ENCODE assay signal across 13 cellular contexts in the genomic region with DNA sequence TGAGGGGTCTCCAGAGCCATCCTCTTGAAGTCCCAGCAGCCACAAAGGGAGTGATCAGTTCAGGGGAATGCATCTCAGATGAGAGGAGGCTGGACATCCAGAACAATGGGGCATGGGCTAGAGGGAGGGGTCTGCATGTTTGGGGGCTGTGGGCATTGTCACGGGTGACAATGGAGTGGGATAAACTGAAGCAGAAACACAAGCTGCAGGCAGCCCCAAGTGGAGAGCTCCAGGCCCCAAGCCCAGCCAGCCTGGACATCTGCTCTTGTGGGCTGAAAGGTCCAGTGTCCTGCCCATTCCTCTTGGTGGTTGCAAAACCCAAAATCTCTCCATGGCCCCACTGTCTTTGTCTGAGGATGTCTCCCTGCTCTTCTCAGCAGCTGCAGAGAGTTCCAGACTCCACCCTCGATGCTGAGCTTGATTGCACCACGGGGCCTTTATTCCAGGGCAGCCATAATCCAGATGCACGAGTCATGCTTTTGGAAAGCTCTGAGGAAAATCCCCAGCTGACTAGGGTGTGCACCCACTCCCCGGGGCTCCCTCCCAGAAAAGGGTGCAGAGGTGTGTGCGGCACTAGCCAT.
A peak's percentile ranks its signal among the peaks of the same experiment; 100 is the strongest.
DNase-seq lines count a peak whose midpoint lies in the region; ATAC-seq, FAIRE-seq and TF ChIP-seq lines count a peak whose summit lies in the region.
"Had no signal": no experiment of that assay in that cellular context is flagged by ENCODE, and none has a peak within 500 bp of the region (broad histone marks: within the 10 kb centered on the region; RNA-seq: fewer than 3 reads in every experiment).

No MANE protein-coding gene starts in this region.

- H2BK12ac ChIP-seq in neuronal stem cell (ENCODE audit: low read length), result no peak overlapping the region

- no peak overlapping the region for H2BK120ac ChIP-seq in neuronal stem cell (ENCODE audit: low read depth, low read length)

- H3K23ac ChIP-seq in neuronal stem cell (ENCODE audit: low read depth, low read length, poor library complexity), result no peak overlapping the region

- no peak overlapping the region for H3K9ac ChIP-seq in neuronal stem cell (ENCODE audit: low read depth, low read length, poor library complexity)

- peak overlapping the region; percentile 1 for H2BK15ac ChIP-seq in neuronal stem cell (ENCODE audit: low read length)

- POLR2A ChIA-PET in A549 (lab: Yijun Ruan, JAX), result no interaction called here

- H3K18ac ChIP-seq in neuronal stem cell (ENCODE audit: low read length), result peak overlapping the region; percentile 57

- H4K91ac ChIP-seq in neuronal stem cell (ENCODE audit: low read depth, low read length, poor library complexity), result no peak overlapping the region

- H3K79me1 ChIP-seq in neuronal stem cell (ENCODE audit: low read depth, low read length), result no peaks in the 10 kb centered on the region

- TF ChIP-seq CTCF in A549 (IDR thresholded peaks at IDR 0.05), result no peak
- no peak for TF ChIP-seq CTCF in RWPE2 (IDR thresholded peaks at IDR 0.05; ENCODE audit: poor library complexity, severe bottlenecking)
- TF ChIP-seq CTCF in fibroblast of the aortic adventitia (IDR thresholded peaks at IDR 0.05; ENCODE audit: insufficient read depth, low read length), result no peak

- DNase-seq in A549 (ENCODE audit: low read depth in 1 of 2, low spot score in 1 of 2) (peak in 1 of 2 experiments; percentile 8), RWPE2 (ENCODE audit: low spot score) (no peak), fibroblast of the aortic adventitia (ENCODE audit: low read depth) (peak; percentile 88), neuronal stem cell (ENCODE audit: low spot score) (no peak), NCI-H345 treated with DMSO at 0.1 percent for 48 hours (lab: John Stamatoyannopoulos, UW; ENCODE audit: unreplicated experiment) (no peak), DMS153 treated with DMSO at 0.1 percent for 48 hours (lab: John Stamatoyannopoulos, UW; ENCODE audit: unreplicated experiment) (no peak)
- DNase-seq: activated CD8-positive, alpha-beta memory T cell treated with anti-CD3 and anti-CD28 coated beads for 24 hours; NCI-H2081; SHP77; testis had no signal

- H3K9me3 ChIP-seq in A549 (no peaks in the 10 kb centered on the region), RWPE2 (ENCODE audit: severe bottlenecking) (no peaks in the 10 kb centered on the region), neuronal stem cell (replicated peaks in 1 of 2; ENCODE audit: control insufficient read depth in 2 of 2, insufficient read depth in 1 of 2, low read depth in 1 of 2, low read length in 2 of 2) (no peaks in the 10 kb centered on the region)
- H3K9me3 ChIP-seq: testis had no signal

- 43% methylated on average over 4 of the region's 6 CpGs for WGBS in A549 (ENCODE audit: missing lambda C conversion rate)
- no CpG with 5 or more reads among the region's 6 CpGs for WGBS in neuronal stem cell (ENCODE audit: extremely low coverage in 2 of 2, insufficient read length in 2 of 2, insufficient replicate concordance in 1 of 2), 2 donors

- H3K4me1 ChIP-seq in A549, result peaks cover 39% of the 10 kb centered on the region
- H3K4me1 ChIP-seq in RWPE2 (ENCODE audit: insufficient read depth, poor library complexity, severe bottlenecking), result peaks cover 36% of the 10 kb centered on the region
- H3K4me1 ChIP-seq in neuronal stem cell (ENCODE audit: control insufficient read depth in 2 of 2, insufficient read depth in 1 of 2, low read depth in 1 of 2, low read length in 2 of 2), result peaks cover 21 to 31% of the 10 kb centered on the region in 2 donors

- no peak for TF ChIP-seq RAD21 in A549 (conservative IDR thresholded peaks at IDR 0.05 in 1 of 2, IDR thresholded peaks at IDR 0.05 in 1 of 2)

- no peak overlapping the region for H4K8ac ChIP-seq in neuronal stem cell (ENCODE audit: low read depth, low read length)

- no peak for FAIRE-seq in A549 (lab: Jason Lieb, UNC)

- no peak overlapping the region for H3K4ac ChIP-seq in neuronal stem cell (ENCODE audit: low read length)

- ATAC-seq in A549 (peak; percentile 23 to 36; a peak in 3 of 6 replicates), RWPE2 (ENCODE audit: low read depth) (0 out of 3 replicates have a peak, but pooled peaks have one; percentile 10), HG03175 (IDR thresholded peaks at IDR 0.05; ENCODE audit: unreplicated experiment) (no peak), HG02798 (IDR thresholded peaks at IDR 0.05; ENCODE audit: poor library complexity, unreplicated experiment) (no peak)

- CTCF ChIA-PET in A549 (lab: Yijun Ruan, JAX), result interaction anchor here (1.0 to 1.4 kb wide), 4 partner anchors 33 to 68 kb away, joined by 3 to 4 read pairs (median 4); no protein-coding TSS in a partner anchor

- no peak overlapping the region for H3K4me2 ChIP-seq in A549
- no peak overlapping the region for H3K4me2 ChIP-seq in neuronal stem cell (ENCODE audit: insufficient read depth, low read length, poor library complexity, severe bottlenecking)

- H3K27ac ChIP-seq in A549 (peak overlapping the region in 1 of 2 experiments; percentile 12; a peak in 3 of 6 replicates), RWPE2 (ENCODE audit: poor library complexity, severe bottlenecking) (no peak overlapping the region), neuronal stem cell (replicated peaks; ENCODE audit: low read length) (no peak overlapping the region)
- H3K27ac ChIP-seq: cardiac muscle cell, testis had no signal

- no peak overlapping the region for H3K4me3 ChIP-seq in A549
- no peak overlapping the region for H3K4me3 ChIP-seq in RWPE2 (ENCODE audit: severe bottlenecking)
- no peak overlapping the region for H3K4me3 ChIP-seq in fibroblast of the aortic adventitia (ENCODE audit: low read depth, low read length)
- H3K4me3 ChIP-seq in neuronal stem cell (ENCODE audit: low read length in 2 of 2), result no peak overlapping the region
- H3K4me3 ChIP-seq: cardiac muscle cell, testis had no signal

- H2AK5ac ChIP-seq in neuronal stem cell (ENCODE audit: low read depth, low read length), result no peak overlapping the region

- no peaks in the 10 kb centered on the region for H3K36me3 ChIP-seq in RWPE2 (ENCODE audit: low read depth)
- H3K36me3 ChIP-seq in neuronal stem cell (replicated peaks in 1 of 2; ENCODE audit: control insufficient read depth in 2 of 2, insufficient read depth in 2 of 2, low read length in 2 of 2), result no peaks in the 10 kb centered on the region
- H3K36me3 ChIP-seq: cardiac muscle cell had no signal

- no peak for TF ChIP-seq POLR2A in A549 (IDR thresholded peaks at IDR 0.05; ENCODE audit: low read length)

- TF ChIP-seq EP300 in A549 (IDR thresholded peaks at IDR 0.05), result no peak

- H3K27me3 ChIP-seq in RWPE2 (ENCODE audit: insufficient read depth, poor library complexity, severe bottlenecking) (no peaks in the 10 kb centered on the region), neuronal stem cell (ENCODE audit: control insufficient read depth in 3 of 3, insufficient read depth in 3 of 3, low read depth in 1 of 3, low read length in 3 of 3) (no peaks in the 10 kb centered on the region)
- H3K27me3 ChIP-seq: cardiac muscle cell, testis had no signal

- H2BK5ac ChIP-seq in neuronal stem cell (ENCODE audit: low read length), result no peak overlapping the region

- H3K14ac ChIP-seq in neuronal stem cell (ENCODE audit: low read length), result no peak overlapping the region

- H2AFZ ChIP-seq in neuronal stem cell (ENCODE audit: low read length), result peak overlapping the region; percentile 49

TF ChIP-seq in A549, 52 proteins besides CTCF, POLR2A, EP300 and RAD21:
- TF ChIP-seq RARB (CRISPR knock-in tag; IDR thresholded peaks at IDR 0.05) (no peak), HOXA7 (CRISPR knock-in tag; IDR thresholded peaks at IDR 0.05) (no peak), EHF (CRISPR knock-in tag; IDR thresholded peaks at IDR 0.05) (no peak), HOXB13 (CRISPR knock-in tag; IDR thresholded peaks at IDR 0.05; ENCODE audit: low read depth) (no peak), CBX2 (IDR thresholded peaks at IDR 0.05; ENCODE audit: borderline replicate concordance, low read depth) (no peak)
- TF ChIP-seq, protein P1, sequence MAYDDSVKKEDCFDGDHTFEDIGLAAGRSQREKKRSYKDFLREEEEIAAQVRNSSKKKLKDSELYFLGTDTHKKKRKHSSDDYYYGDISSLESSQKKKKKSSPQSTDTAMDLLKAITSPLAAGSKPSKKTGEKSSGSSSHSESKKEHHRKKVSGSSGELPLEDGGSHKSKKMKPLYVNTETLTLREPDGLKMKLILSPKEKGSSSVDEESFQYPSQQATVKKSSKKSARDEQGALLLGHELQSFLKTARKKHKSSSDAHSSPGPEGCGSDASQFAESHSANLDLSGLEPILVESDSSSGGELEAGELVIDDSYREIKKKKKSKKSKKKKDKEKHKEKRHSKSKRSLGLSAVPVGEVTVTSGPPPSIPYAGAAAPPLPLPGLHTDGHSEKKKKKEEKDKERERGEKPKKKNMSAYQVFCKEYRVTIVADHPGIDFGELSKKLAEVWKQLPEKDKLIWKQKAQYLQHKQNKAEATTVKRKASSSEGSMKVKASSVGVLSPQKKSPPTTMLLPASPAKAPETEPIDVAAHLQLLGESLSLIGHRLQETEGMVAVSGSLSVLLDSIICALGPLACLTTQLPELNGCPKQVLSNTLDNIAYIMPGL (CRISPR knock-in tag; IDR thresholded peaks at IDR 0.05; ENCODE audit: borderline replicate concordance), result no peak
TF ChIP-seq in A549: peak in this region for 0.

Comparison
In these comparisons a context has a peak if more than half of its experiments do, and no peak if none do; other contexts are left out.
1. ATAC-seq: peak in A549 (2 of 2) and RWPE2 (single experiment); none in HG03175 (single experiment) and HG02798 (single experiment).